14 cellular contexts compared by ENCODE assay signal in genomic region chr14:68172664-68173063, GRCh38.
A peak's percentile ranks its signal among the peaks of the same experiment; 100 is the strongest.
DNase-seq lines count a peak whose midpoint lies in the region; ATAC-seq and TF ChIP-seq lines count a peak whose summit lies in the region.
"Had no signal": no experiment of that assay in that cellular context is flagged by ENCODE, and none has a peak within 500 bp of the region (broad histone marks: within the 10 kb centered on the region; RNA-seq: fewer than 3 reads in every experiment).

No MANE protein-coding gene starts in this region.

- peaks cover 8% of the 10 kb centered on the region for H3K9me3 Mint-ChIP-seq in progenitor cell of endocrine pancreas (ENCODE audit: low read depth)
- no peaks in the 10 kb centered on the region for H3K9me3 Mint-ChIP-seq in activated naive CD4-positive, alpha-beta T cell treated with anti-CD3 and anti-CD28 coated beads, Interleukin-2, amount 10 ng/mL, durations not matched to agents 7 days and 5 days
- H3K9me3 Mint-ChIP-seq: CD4-positive, alpha-beta T cell had no signal

- peak; percentile 84 for DNase-seq in NCI-H69 (lab: John Stamatoyannopoulos, UW)
- DNase-seq in esophagus squamous epithelium (lab: John Stamatoyannopoulos, UW): no peak
- no peak for DNase-seq in progenitor cell of endocrine pancreas (ENCODE audit: low spot score, unreplicated experiment)
- DNase-seq in H4 (ENCODE audit: low spot score): no peak
- no peak for DNase-seq in central memory CD4-positive, alpha-beta T cell
- no peak for DNase-seq in posterior cingulate gyrus
- no peak for DNase-seq in activated naive CD4-positive, alpha-beta T cell treated with anti-CD3 and anti-CD28 coated beads, Interleukin-2, amount 10 ng/mL, durations not matched to agents 7 days and 5 days
- DNase-seq: activated CD4-positive, alpha-beta T cell treated with anti-CD3 and anti-CD28 coated beads for 48 hours; CD4-positive, alpha-beta T cell; left cardiac atrium; SHP77 had no signal

- no peaks in the 10 kb centered on the region for H3K36me3 ChIP-seq in esophagus squamous epithelium
- H3K36me3 ChIP-seq: right atrium auricular region had no signal

- no peaks in the 10 kb centered on the region for H3K27me3 Mint-ChIP-seq in progenitor cell of endocrine pancreas
- H3K27me3 Mint-ChIP-seq in activated naive CD4-positive, alpha-beta T cell treated with anti-CD3 and anti-CD28 coated beads, Interleukin-2, amount 10 ng/mL, durations not matched to agents 7 days and 5 days: no peaks in the 10 kb centered on the region
- H3K27me3 Mint-ChIP-seq: activated naive CD8-positive, alpha-beta T cell; CD4-positive, alpha-beta T cell had no signal

- H3K9me3 ChIP-seq in esophagus squamous epithelium: no peaks in the 10 kb centered on the region
- H3K9me3 ChIP-seq: right atrium auricular region had no signal

- H3K36me3 Mint-ChIP-seq in progenitor cell of endocrine pancreas (ENCODE audit: insufficient read depth): peaks cover 1% of the 10 kb centered on the region
- H3K36me3 Mint-ChIP-seq in activated naive CD4-positive, alpha-beta T cell treated with anti-CD3 and anti-CD28 coated beads, Interleukin-2, amount 10 ng/mL, durations not matched to agents 7 days and 5 days: no peaks in the 10 kb centered on the region

- TF ChIP-seq CTCF in esophagus squamous epithelium (IDR thresholded peaks at IDR 0.05): no peak
- no peak for TF ChIP-seq CTCF in progenitor cell of endocrine pancreas (IDR thresholded peaks at IDR 0.05; ENCODE audit: unreplicated experiment)

- peak; percentile 68 for ATAC-seq in GM19397 (IDR thresholded peaks at IDR 0.05; ENCODE audit: unreplicated experiment)
- ATAC-seq: left cardiac atrium had no signal

- H3K27ac Mint-ChIP-seq in progenitor cell of endocrine pancreas: peak overlapping the region; percentile 96
- no peak overlapping the region for H3K27ac Mint-ChIP-seq in activated naive CD4-positive, alpha-beta T cell treated with anti-CD3 and anti-CD28 coated beads, Interleukin-2, amount 10 ng/mL, durations not matched to agents 7 days and 5 days
- H3K27ac Mint-ChIP-seq: activated naive CD8-positive, alpha-beta T cell; CD4-positive, alpha-beta T cell had no signal

- intact Hi-C loops in esophagus squamous epithelium (cut with DNase I) (no loop called here), posterior cingulate gyrus (cut with DNase I) (no loop called here)

- peaks cover 0 to 58% (median 17%) of the 10 kb centered on the region in 3 donors for H3K4me1 ChIP-seq in esophagus squamous epithelium
- H3K4me1 ChIP-seq: right atrium auricular region had no signal

- H3K27me3 ChIP-seq in esophagus squamous epithelium: no peaks in the 10 kb centered on the region
- H3K27me3 ChIP-seq: right atrium auricular region had no signal

- WGBS in esophagus squamous epithelium, 2 donors: 35 to 50% methylated on average over 1 of the region's 1 CpG

- peaks cover 55% of the 10 kb centered on the region for H3K4me1 Mint-ChIP-seq in progenitor cell of endocrine pancreas (ENCODE audit: low read depth)
- H3K4me1 Mint-ChIP-seq in activated naive CD4-positive, alpha-beta T cell treated with anti-CD3 and anti-CD28 coated beads, Interleukin-2, amount 10 ng/mL, durations not matched to agents 7 days and 5 days: no peaks in the 10 kb centered on the region

- H3K4me3 Mint-ChIP-seq in progenitor cell of endocrine pancreas (ENCODE audit: low read depth): peak overlapping the region; percentile 35
- H3K4me3 Mint-ChIP-seq in activated naive CD4-positive, alpha-beta T cell treated with anti-CD3 and anti-CD28 coated beads, Interleukin-2, amount 10 ng/mL, durations not matched to agents 7 days and 5 days: no peak overlapping the region
- H3K4me3 Mint-ChIP-seq: activated naive CD8-positive, alpha-beta T cell; CD4-positive, alpha-beta T cell had no signal

- no peak for TF ChIP-seq POLR2A in esophagus squamous epithelium (IDR thresholded peaks at IDR 0.05)

- CTCF ChIA-PET in activated naive CD4-positive, alpha-beta T cell treated with anti-CD3 and anti-CD28 coated beads, Interleukin-2, amount 10 ng/mL, durations not matched to agents 7 days and 5 days (lab: Charles Lee): no interaction called here

- H3K27ac ChIP-seq in esophagus squamous epithelium: peak overlapping the region; percentile 5 to 78 (median 72)
- H3K27ac ChIP-seq: right atrium auricular region had no signal

- no peak overlapping the region for H3K4me3 ChIP-seq in esophagus squamous epithelium
- H3K4me3 ChIP-seq: right atrium auricular region had no signal
